ENCODE assay signal across 17 cellular contexts in the genomic region with DNA sequence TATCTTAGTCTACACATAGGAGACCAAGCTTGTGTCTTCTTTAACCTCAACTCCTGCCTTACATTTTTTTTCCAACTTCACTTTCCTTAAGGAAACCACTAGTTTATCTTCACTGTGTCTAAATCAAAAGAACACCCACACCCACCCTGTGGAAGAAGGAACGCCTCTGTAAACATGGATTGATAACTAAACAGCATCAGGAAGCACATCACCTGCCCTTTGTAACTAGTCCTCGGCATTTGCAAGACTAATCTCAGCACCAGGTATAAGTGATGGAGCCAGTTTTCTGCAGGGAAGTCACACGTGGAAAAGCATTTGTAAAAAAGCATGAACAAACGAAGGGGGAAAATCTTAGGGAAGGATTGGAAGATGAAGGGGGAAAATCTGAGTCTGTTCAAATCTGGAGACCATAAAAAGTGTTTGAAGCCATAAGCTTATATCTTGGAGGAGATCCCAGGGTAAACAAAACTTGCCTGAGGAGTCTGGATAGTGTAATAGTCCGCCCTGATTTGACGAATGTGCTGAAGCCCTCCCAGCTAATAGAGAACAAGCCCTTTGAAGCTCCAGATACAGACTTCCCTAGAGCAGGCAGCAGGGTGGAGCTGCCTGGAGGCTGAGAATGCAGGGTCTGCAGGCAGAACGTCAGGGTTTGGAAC.
DNase-seq lines count a peak whose midpoint lies in the region; ATAC-seq and TF ChIP-seq lines count a peak whose summit lies in the region.
"Had no signal": no experiment of that assay in that cellular context is flagged by ENCODE, and none has a peak within 500 bp of the region (broad histone marks: within the 10 kb centered on the region; RNA-seq: fewer than 3 reads in every experiment).

No MANE protein-coding gene starts in this region.

- H3K27ac Mint-ChIP-seq in osteocyte (ENCODE audit: unreplicated experiment): no peak overlapping the region
- H3K27ac Mint-ChIP-seq: H9 had no signal

- DNase-seq in amniotic epithelial cell (ENCODE audit: low read depth) (peak; percentile 82), islet precursor cell (peak; percentile 83), osteocyte (ENCODE audit: extremely low spot score, unreplicated experiment) (peak; percentile 36), uterus (peak in 1 of 2 donors; percentile 23), LoVo (ENCODE audit: low spot score) (no peak), omental fat pad (ENCODE audit: low spot score) (no peak)
- DNase-seq: H9; MV-4-11; NCI-H1417 treated with DMSO at 0.1 percent for 48 hours; NCI-H1930; NCI-H446; NCI-H69; NK-92 treated with Interleukin-12 subunit alpha and Interleukin-12 subunit beta, amount 100 ng/mL, for 24 hours; OCI-M1; SHP77 treated with DMSO at 0.1 percent for 48 hours had no signal

- no peak for ATAC-seq in GM21528 (IDR thresholded peaks at IDR 0.05; ENCODE audit: low FRiP score, unreplicated experiment)
- no peak for ATAC-seq in omental fat pad (ENCODE audit: low FRiP score)

- H3K9me3 Mint-ChIP-seq in osteocyte (ENCODE audit: unreplicated experiment): no peaks in the 10 kb centered on the region
- H3K9me3 Mint-ChIP-seq: H9 had no signal

- TF ChIP-seq CTCF in osteocyte (IDR thresholded peaks at IDR 0.05): no peak
- TF ChIP-seq CTCF in uterus (IDR thresholded peaks at IDR 0.05): no peak
- TF ChIP-seq CTCF in omental fat pad (IDR thresholded peaks at IDR 0.05): no peak

- intact Hi-C loops in uterus (cut with DNase I; ENCODE audit: low total_unique reads): no loop called here

- no peaks in the 10 kb centered on the region for H3K4me1 ChIP-seq in uterus

- TF ChIP-seq POLR2A in uterus (IDR thresholded peaks at IDR 0.05): no peak

- peaks cover 3% of the 10 kb centered on the region for H3K27me3 Mint-ChIP-seq in osteocyte (ENCODE audit: unreplicated experiment)

- H3K4me1 Mint-ChIP-seq in osteocyte (ENCODE audit: unreplicated experiment): peaks cover 5% of the 10 kb centered on the region

- peak overlapping the region; percentile 37 to 41 for H3K27ac ChIP-seq in uterus
- H3K27ac ChIP-seq: C4-2B had no signal

- no peak overlapping the region for H3K4me3 Mint-ChIP-seq in osteocyte (ENCODE audit: unreplicated experiment)
- H3K4me3 Mint-ChIP-seq: H9 had no signal

- no peaks in the 10 kb centered on the region for H3K27me3 ChIP-seq in uterus

- no peaks in the 10 kb centered on the region for H3K9me3 ChIP-seq in uterus

- no peak overlapping the region for H3K4me3 ChIP-seq in uterus

- no peaks in the 10 kb centered on the region for H3K36me3 ChIP-seq in uterus

- H3K36me3 Mint-ChIP-seq in osteocyte (ENCODE audit: unreplicated experiment): no peaks in the 10 kb centered on the region

Comparison
In these comparisons a context has a peak if more than half of its experiments do, and no peak if none do; other contexts are left out.
1. DNase-seq: peak in amniotic epithelial cell (single experiment), islet precursor cell (single experiment) and osteocyte (single experiment); none in LoVo (single experiment) and omental fat pad (single experiment).